10 cellular contexts compared by ENCODE assay signal in the genomic region with DNA sequence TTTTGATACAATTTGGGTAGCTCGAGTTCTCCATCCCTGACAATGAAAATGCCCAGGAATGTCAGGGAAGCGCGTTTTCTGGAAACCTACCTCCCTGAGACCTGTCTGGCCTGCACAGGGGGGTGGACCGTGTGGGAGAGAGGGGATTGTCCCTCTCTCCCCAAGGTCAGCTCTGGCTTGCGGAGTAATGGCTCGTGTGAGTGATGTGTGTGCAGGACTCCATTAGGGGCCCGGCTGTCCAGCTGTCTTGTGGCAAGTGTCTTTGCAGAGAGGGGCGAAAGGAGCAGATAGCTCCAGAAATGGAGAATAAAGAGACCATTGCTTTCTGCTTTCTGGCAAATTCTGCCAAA.
DNase-seq lines count a peak whose midpoint lies in the region; ATAC-seq and TF ChIP-seq lines count a peak whose summit lies in the region.
"Had no signal": no experiment of that assay in that cellular context is flagged by ENCODE, and none has a peak within 500 bp of the region (broad histone marks: within the 10 kb centered on the region; RNA-seq: fewer than 3 reads in every experiment).

No MANE protein-coding gene starts in this region.

- H3K9me2 ChIP-seq in OCI-LY7 (ENCODE audit: insufficient read depth, low read length) = no peaks in the 10 kb centered on the region

- POLR2A ChIA-PET in CD8-positive, alpha-beta memory T cell (lab: Charles Lee) = interaction anchor here (0.5 kb wide), 1 partner anchor 160 kb away, joined by 3 read pairs; no protein-coding TSS in a partner anchor
- POLR2A ChIA-PET in OCI-LY7 (lab: Charles Lee) = interaction anchor here (0.8 to 1.1 kb wide), 2 partner anchors 10 to 136 kb away, joined by 3 read pairs; no protein-coding TSS in a partner anchor

- H3K27me3 ChIP-seq in CD8-positive, alpha-beta memory T cell (ENCODE audit: insufficient read depth, low read length, poor library complexity, severe bottlenecking) = no peaks in the 10 kb centered on the region
- H3K27me3 ChIP-seq in dorsolateral prefrontal cortex = no peaks in the 10 kb centered on the region
- no peaks in the 10 kb centered on the region for H3K27me3 ChIP-seq in sigmoid colon

- H3K79me2 ChIP-seq in OCI-LY7 (ENCODE audit: insufficient read depth, low read depth, low read length) = no peaks in the 10 kb centered on the region

- H3K4me3 ChIP-seq in CD8-positive, alpha-beta memory T cell (ENCODE audit: low read length) = no peak overlapping the region
- H3K4me3 ChIP-seq in OCI-LY7 (ENCODE audit: low read depth, low read length, poor library complexity, severe bottlenecking) = no peak overlapping the region
- no peak overlapping the region for H3K4me3 ChIP-seq in dorsolateral prefrontal cortex
- no peak overlapping the region for H3K4me3 ChIP-seq in sigmoid colon

- no peaks in the 10 kb centered on the region for H3K27me3 Mint-ChIP-seq in CD8-positive, alpha-beta memory T cell

- TF ChIP-seq CTCF in OCI-LY7 (conservative IDR thresholded peaks at IDR 0.05; ENCODE audit: low read length) (no peak), dorsolateral prefrontal cortex (IDR thresholded peaks at IDR 0.05 in 54 of 56, conservative IDR thresholded peaks at IDR 0.05 in 2 of 56; ENCODE audit: low read depth in 1 of 56, partially characterized antibody in 56 of 56) (no peak), sigmoid colon (IDR thresholded peaks at IDR 0.05) (no peak), GM13977 (IDR thresholded peaks at IDR 0.05; ENCODE audit: extremely low read depth, insufficient read depth, missing control alignments) (no peak)

- H3K4me3 Mint-ChIP-seq in CD8-positive, alpha-beta memory T cell = peak overlapping the region in 5 of 7 donors; percentile 6 to 78 (median 71)

- H3K36me3 Mint-ChIP-seq in CD8-positive, alpha-beta memory T cell = peaks cover 0 to 7% (median 0%) of the 10 kb centered on the region in 3 donors

- H3K27ac ChIP-seq in CD8-positive, alpha-beta memory T cell (ENCODE audit: low read depth, low read length) = no peak overlapping the region
- H3K27ac ChIP-seq in OCI-LY7 (ENCODE audit: low read depth, low read length, poor library complexity, severe bottlenecking) (no peak overlapping the region), dorsolateral prefrontal cortex (peak overlapping the region in 49 of 59 donors; percentile 7 to 97 (median 62)), sigmoid colon (peak overlapping the region; percentile 39 to 82 (median 72))

- TF ChIP-seq POLR2A in sigmoid colon (IDR thresholded peaks at IDR 0.05) = no peak

- H4K20me1 ChIP-seq in OCI-LY7 (ENCODE audit: insufficient read depth, low read length) = no peaks in the 10 kb centered on the region

- in situ Hi-C loops in GM13977 (cut with MboI; ENCODE audit: low pct_unique_long_range_greater_than_20kb, low sequenced_read_pairs, unreplicated experiment) = no loop called here

- CTCF ChIA-PET in CD8-positive, alpha-beta memory T cell (lab: Charles Lee) = interaction anchor here (1.6 kb wide), 1 partner anchor 291 kb away, joined by 4 read pairs; no protein-coding TSS in a partner anchor
- CTCF ChIA-PET in OCI-LY7 (lab: Charles Lee; ENCODE audit: unreplicated experiment) = no interaction called here

- BruUV-seq in OCI-LY7 (replicated peaks; lab: Mats Ljungman, UMichigan) = no TSS peak

- no peak for ATAC-seq in HG03520 (IDR thresholded peaks at IDR 0.05; ENCODE audit: unreplicated experiment)

- no peak overlapping the region for H2AFZ ChIP-seq in OCI-LY7 (ENCODE audit: low read length)

- H3K9me3 Mint-ChIP-seq in CD8-positive, alpha-beta memory T cell = no peaks in the 10 kb centered on the region

- 71 to 86% methylated on average over 8 of the region's 8 CpGs for WGBS in sigmoid colon, 2 donors

- no peak for DNase-seq in CD8-positive, alpha-beta memory T cell
- DNase-seq in OCI-LY7 (ENCODE audit: low spot score) (no peak), dorsolateral prefrontal cortex (no peak), sigmoid colon (no peak), medulla oblongata (ENCODE audit: extremely low spot score) (no peak), head of caudate nucleus (no peak), GM13977 (ENCODE audit: low spot score) (no peak)
- DNase-seq: NCI-H1930, retina had no signal

- intact Hi-C loops in OCI-LY7 (cut with micrococcal nuclease; ENCODE audit: unreplicated experiment) = no loop called here
- intact Hi-C loops in dorsolateral prefrontal cortex (cut with DNase I) = loop anchor here in 1 of 2 donors (5.0 kb wide), 1 partner anchor 290 kb away; no protein-coding TSS in a partner anchor
- intact Hi-C loops in sigmoid colon (cut with DNase I) = loop anchor here (5.0 to 10.0 kb wide), 3 partner anchors 45 to 287 kb away; no protein-coding TSS in a partner anchor
- intact Hi-C loops in head of caudate nucleus (cut with DNase I) = no loop called here

- H3K4me1 ChIP-seq in CD8-positive, alpha-beta memory T cell (ENCODE audit: insufficient read depth, low read length) = peaks cover 47% of the 10 kb centered on the region
- H3K4me1 ChIP-seq in OCI-LY7 (ENCODE audit: insufficient read depth, low read length, poor library complexity, severe bottlenecking) (peaks cover 34% of the 10 kb centered on the region), sigmoid colon (peaks cover 0 to 77% (median 73%) of the 10 kb centered on the region in 4 donors)

- peak overlapping the region; percentile 37; the same call in 1 of the 2 replicates for H3K4me2 ChIP-seq in OCI-LY7 (ENCODE audit: low read length)

- H3K9me3 ChIP-seq in CD8-positive, alpha-beta memory T cell (ENCODE audit: low read length) = no peaks in the 10 kb centered on the region
- H3K9me3 ChIP-seq in OCI-LY7 (ENCODE audit: low read length) = no peaks in the 10 kb centered on the region
- no peaks in the 10 kb centered on the region for H3K9me3 ChIP-seq in sigmoid colon

- no peak for TF ChIP-seq EP300 in sigmoid colon (IDR thresholded peaks at IDR 0.05)

- peak overlapping the region in 7 of 8 donors; percentile 47 to 94 (median 87) for H3K27ac Mint-ChIP-seq in CD8-positive, alpha-beta memory T cell

- no peaks in the 10 kb centered on the region for H3K36me3 ChIP-seq in CD8-positive, alpha-beta memory T cell (ENCODE audit: insufficient read depth, low read length)
- H3K36me3 ChIP-seq in OCI-LY7 (ENCODE audit: insufficient read depth, low read length) (no peaks in the 10 kb centered on the region), sigmoid colon (no peaks in the 10 kb centered on the region)

- peaks cover 60 to 92% (median 74%) of the 10 kb centered on the region in 3 donors for H3K4me1 Mint-ChIP-seq in CD8-positive, alpha-beta memory T cell

Comparison
In these comparisons a context has a peak if more than half of its experiments do, and no peak if none do; other contexts are left out.
1. H3K27ac ChIP-seq: peak in dorsolateral prefrontal cortex (49 of 59) and sigmoid colon (4 of 4); none in CD8-positive, alpha-beta memory T cell (single experiment) and OCI-LY7 (single experiment).